ENCODE assay signal across 9 cellular contexts in genomic region chr15:99485153-99485947, GRCh38.
DNase-seq lines count a peak whose midpoint lies in the region; ATAC-seq and TF ChIP-seq lines count a peak whose summit lies in the region.
"Had no signal": no experiment of that assay in that cellular context is flagged by ENCODE, and none has a peak within 500 bp of the region (broad histone marks: within the 10 kb centered on the region; RNA-seq: fewer than 3 reads in every experiment).

No MANE protein-coding gene starts in this region.

- intact Hi-C loops in heart left ventricle (cut with DNase I) (loop anchor here in 2 of 10 donors (10.0 kb wide), 2 partner anchors 71 to 201 kb away; no protein-coding TSS in a partner anchor), gastrocnemius medialis (cut with DNase I; ENCODE audit: low total_unique reads) (no loop called here)

- peak overlapping the region in 1 of 12 donors; percentile 51 for H3K4me3 ChIP-seq in heart left ventricle
- no peak overlapping the region for H3K4me3 ChIP-seq in gastrocnemius medialis

- POLR2A ChIA-PET in RWPE1 (lab: Yijun Ruan, JAX; ENCODE audit: low non-redundant PET) = no interaction called here

- peaks cover 0 to 35% (median 27%) of the 10 kb centered on the region in 12 donors for H3K4me1 ChIP-seq in heart left ventricle
- peaks cover 8 to 14% of the 10 kb centered on the region in 2 donors for H3K4me1 ChIP-seq in gastrocnemius medialis

- no peak for TF ChIP-seq CTCF in RWPE1 (conservative IDR thresholded peaks at IDR 0.05; ENCODE audit: low read depth)
- TF ChIP-seq CTCF in heart left ventricle (IDR thresholded peaks at IDR 0.05) = no peak
- no peak for TF ChIP-seq CTCF in gastrocnemius medialis (IDR thresholded peaks at IDR 0.05 in 4 of 5, conservative IDR thresholded peaks at IDR 0.05 in 1 of 5)

- H3K27ac ChIP-seq in RWPE1 = peak overlapping the region; percentile 89
- peak overlapping the region; percentile 7 to 91 (median 82) for H3K27ac ChIP-seq in heart left ventricle
- H3K27ac ChIP-seq in gastrocnemius medialis = peak overlapping the region; percentile 64 to 76 (median 74)
- H3K27ac ChIP-seq: neutrophil had no signal

- no peak for TF ChIP-seq POLR2A in heart left ventricle (IDR thresholded peaks at IDR 0.05)
- TF ChIP-seq POLR2A in gastrocnemius medialis (IDR thresholded peaks at IDR 0.05) = no peak

- H3K9me3 ChIP-seq in heart left ventricle (no peaks in the 10 kb centered on the region), gastrocnemius medialis (no peaks in the 10 kb centered on the region)
- H3K9me3 ChIP-seq: neutrophil, Peyer's patch had no signal

- H3K36me3 ChIP-seq in heart left ventricle = no peaks in the 10 kb centered on the region
- no peaks in the 10 kb centered on the region for H3K36me3 ChIP-seq in gastrocnemius medialis
- H3K36me3 ChIP-seq: neutrophil, Peyer's patch had no signal

- CTCF ChIA-PET in RWPE1 (lab: Yijun Ruan, JAX) = interaction anchor here (0.7 to 1.0 kb wide), 3 partner anchors 86 to 219 kb away, joined by 3 read pairs; no protein-coding TSS in a partner anchor

- ATAC-seq in GM18502 (IDR thresholded peaks at IDR 0.05; ENCODE audit: poor library complexity, unreplicated experiment) (peak; percentile 14), heart left ventricle (peak in 2 of 4 donors; percentile 11 to 15), gastrocnemius medialis (no peak)

- H3K27me3 ChIP-seq in heart left ventricle = no peaks in the 10 kb centered on the region
- no peaks in the 10 kb centered on the region for H3K27me3 ChIP-seq in gastrocnemius medialis
- H3K27me3 ChIP-seq: Peyer's patch had no signal

- in situ Hi-C loops in gastrocnemius medialis (cut with MboI; ENCODE audit: low sequenced_read_pairs in 4 of 4) = no loop called here

- WGBS in heart left ventricle, 4 donors = 52 to 66% (median 60%) methylated on average over 11 of the region's 11 CpGs

- no peak for DNase-seq in RWPE1 (ENCODE audit: low spot score)
- DNase-seq in heart left ventricle = peak in 1 of 5 donors; percentile 46
- DNase-seq in gastrocnemius medialis = no peak
- DNase-seq in mesenteric fat pad (ENCODE audit: low spot score) = no peak
- no peak for DNase-seq in HK-2 (ENCODE audit: unreplicated experiment)
- DNase-seq in NCI-H1092 treated with DMSO at 0.1 percent for 48 hours (lab: John Stamatoyannopoulos, UW) = no peak
